ENCODE assay signal across 8 cellular contexts in the genomic region with DNA sequence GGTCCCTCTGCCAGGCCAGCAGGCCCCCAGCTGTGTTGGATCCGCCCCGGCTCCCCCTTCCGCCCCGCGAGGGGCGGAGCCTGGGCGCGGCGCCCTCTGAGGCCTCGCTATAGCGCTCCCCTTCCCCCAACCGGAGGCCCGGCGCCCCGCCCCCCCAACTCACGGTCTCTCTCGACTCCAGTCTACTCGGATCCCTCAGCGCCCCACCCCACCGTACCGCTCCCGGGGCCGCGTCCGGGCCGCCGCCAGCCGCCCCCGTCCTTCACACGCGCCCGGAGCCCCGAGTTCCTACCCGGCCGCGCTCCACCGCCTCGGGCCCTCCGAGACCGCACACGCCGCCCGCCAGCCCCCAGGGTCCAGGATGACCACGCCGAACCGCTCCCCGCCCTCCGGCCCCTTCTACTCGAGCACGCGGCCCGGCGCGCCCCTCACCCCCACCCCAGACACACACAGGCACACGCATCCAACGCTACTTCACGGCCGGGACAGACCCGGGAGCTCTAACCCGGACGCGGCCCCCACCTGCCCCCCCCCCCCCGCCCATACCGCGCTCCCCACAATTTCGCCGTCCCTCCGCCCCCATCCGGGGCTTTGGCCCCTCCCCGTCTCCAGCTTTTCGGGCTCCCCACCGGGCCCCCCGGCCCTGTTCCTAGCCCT. TPM values are rescaled to one million over a fixed set of nuclear protein-coding genes. Genes with fewer than 3 reads are reported as not detected.
A peak's percentile ranks its signal among the peaks of the same experiment; 100 is the strongest.
DNase-seq lines count a peak whose midpoint lies in the region; ATAC-seq and TF ChIP-seq lines count a peak whose summit lies in the region.

No MANE protein-coding gene starts in this region.

- peak overlapping the region; percentile 44 to 82 (median 75) for H3K27ac ChIP-seq in right lobe of liver

- no peaks in the 10 kb centered on the region for H3K9me3 ChIP-seq in right lobe of liver

- peaks cover 50% of the 10 kb centered on the region for H3K36me3 Mint-ChIP-seq in activated CD4-positive, alpha-beta T cell treated with anti-CD3 and anti-CD28 coated beads, Interleukin-2, amount 10 ng/mL, durations not matched to agents 7 days and 5 days (ENCODE audit: low read depth)

- ATAC-seq in right lobe of liver (peak; percentile 10 to 17 (median 14)), HG03280 (IDR thresholded peaks at IDR 0.05; ENCODE audit: unreplicated experiment) (no peak)

- POLR2A ChIA-PET in activated CD4-positive, alpha-beta T cell treated with anti-CD3 and anti-CD28 coated beads, Interleukin-2, amount 10 ng/mL, durations not matched to agents 7 days and 5 days (lab: Charles Lee) = interaction anchor here (0.8 kb wide), 1 partner anchor 19 kb away, joined by 3 read pairs; the partner anchor contains the start of gene DLG4

- H3K27ac Mint-ChIP-seq in activated CD4-positive, alpha-beta T cell treated with anti-CD3 and anti-CD28 coated beads, Interleukin-2, amount 10 ng/mL, durations not matched to agents 7 days and 5 days = peak overlapping the region; percentile 93

- peak overlapping the region; percentile 94 to 96 (median 94) for H3K4me3 ChIP-seq in right lobe of liver

- peak overlapping the region; percentile 87 for H3K4me3 Mint-ChIP-seq in activated CD4-positive, alpha-beta T cell treated with anti-CD3 and anti-CD28 coated beads, Interleukin-2, amount 10 ng/mL, durations not matched to agents 7 days and 5 days

- H3K4me1 Mint-ChIP-seq in activated CD4-positive, alpha-beta T cell treated with anti-CD3 and anti-CD28 coated beads, Interleukin-2, amount 10 ng/mL, durations not matched to agents 7 days and 5 days = peaks cover 67% of the 10 kb centered on the region

- CTCF ChIA-PET in activated CD4-positive, alpha-beta T cell treated with anti-CD3 and anti-CD28 coated beads, Interleukin-2, amount 10 ng/mL, durations not matched to agents 7 days and 5 days (lab: Charles Lee) = interaction anchor here (0.6 to 2.6 kb wide), 6 partner anchors 12 to 57 kb away, joined by 3 to 16 read pairs (median 3); partner anchors contain the start of genes ACADVL and DLG4

- TF ChIP-seq POLR2A in right lobe of liver (IDR thresholded peaks at IDR 0.05) = no peak

- H3K4me1 ChIP-seq in right lobe of liver = peaks cover 0 to 34% (median 11%) of the 10 kb centered on the region in 4 donors

- no peaks in the 10 kb centered on the region for H3K27me3 ChIP-seq in right lobe of liver

- peaks cover 3 to 16% (median 8%) of the 10 kb centered on the region in 4 donors for H3K36me3 ChIP-seq in right lobe of liver

- intact Hi-C loops in right lobe of liver (cut with DNase I) = no loop called here

- TF ChIP-seq CTCF in GM13976 (IDR thresholded peaks at IDR 0.05; ENCODE audit: borderline replicate concordance, control extremely low read depth, extremely low read depth, insufficient read depth, missing control alignments) = no peak
- no peak for TF ChIP-seq CTCF in right lobe of liver (IDR thresholded peaks at IDR 0.05)

- peak; percentile 86 for DNase-seq in GM13976 (ENCODE audit: low spot score)
- peak; percentile 23 for DNase-seq in NCI-H1105 treated with DMSO at 0.1 percent for 48 hours (lab: John Stamatoyannopoulos, UW)
- peak; percentile 86 for DNase-seq in activated CD4-positive, alpha-beta T cell treated with anti-CD3 and anti-CD28 coated beads, Interleukin-2, amount 10 ng/mL, durations not matched to agents 7 days and 5 days
- peak; percentile 19 for DNase-seq in dedifferentiated amniotic fluid mesenchymal stem cell (ENCODE audit: extremely low spot score)
- DNase-seq in right lobe of liver = peak; percentile 89 to 92 (median 89)
- peak; percentile 84 to 85 for DNase-seq in stimulated activated CD4-positive, alpha-beta T cell treated with anti-CD3 and anti-CD28 coated beads, Interleukin-4, amount 100 ng/mL, for 48 hours (ENCODE audit: low read depth in 2 of 2)
- DNase-seq in DMS79 treated with DMSO at 0.1 percent for 48 hours (lab: John Stamatoyannopoulos, UW) = no peak

- WGBS in right lobe of liver (ENCODE audit: insufficient coverage, low coverage, low lambda C conversion rate, missing lambda C conversion rate) = 0% methylated on average over 19 of the region's 73 CpGs

- H3K9me3 Mint-ChIP-seq in activated CD4-positive, alpha-beta T cell treated with anti-CD3 and anti-CD28 coated beads, Interleukin-2, amount 10 ng/mL, durations not matched to agents 7 days and 5 days = no peaks in the 10 kb centered on the region

- no peaks in the 10 kb centered on the region for H3K27me3 Mint-ChIP-seq in activated CD4-positive, alpha-beta T cell treated with anti-CD3 and anti-CD28 coated beads, Interleukin-2, amount 10 ng/mL, durations not matched to agents 7 days and 5 days

- in situ Hi-C loops in GM13976 (cut with MboI; ENCODE audit: low sequenced_read_pairs, unreplicated experiment) = no loop called here

RNA-seq across cellular contexts. Expression of gene PHF23, which starts 1.4 kb away (rescaled TPM):
- total RNA-seq in activated CD4-positive, alpha-beta T cell treated with anti-CD3 and anti-CD28 coated beads, Interleukin-2, amount 10 ng/mL, durations not matched to agents 7 days and 5 days = 10 to 100 TPM; 55.9 to 59.2 TPM
- 10 to 100 TPM; 16.0 to 24.3 (median 18.2) TPM for total RNA-seq in right lobe of liver

RNA-seq across cellular contexts. Expression of gene DVL2, which starts 3.6 kb away (rescaled TPM):
- 10 to 100 TPM; 53.2 TPM for total RNA-seq in activated CD4-positive, alpha-beta T cell treated with anti-CD3 and anti-CD28 coated beads, Interleukin-2, amount 10 ng/mL, durations not matched to agents 7 days and 5 days
- 10 to 100 TPM in 4 of 6 experiments, 1 to 10 TPM in 2; 9.6 to 13.5 (median 12.8) TPM for total RNA-seq in right lobe of liver

RNA-seq across cellular contexts. Expression of gene GABARAP, which starts 4.4 kb away (rescaled TPM):
- 100 to 1,000 TPM; 256 to 279 TPM for total RNA-seq in activated CD4-positive, alpha-beta T cell treated with anti-CD3 and anti-CD28 coated beads, Interleukin-2, amount 10 ng/mL, durations not matched to agents 7 days and 5 days
- total RNA-seq in right lobe of liver = 100 to 1,000 TPM; 238 to 330 (median 244) TPM

RNA-seq across cellular contexts. Expression of gene CTDNEP1, which starts 13.6 kb away (rescaled TPM):
- total RNA-seq in activated CD4-positive, alpha-beta T cell treated with anti-CD3 and anti-CD28 coated beads, Interleukin-2, amount 10 ng/mL, durations not matched to agents 7 days and 5 days = 100 to 1,000 TPM; 168 to 183 TPM
- 10 to 100 TPM; 25.9 to 34.6 (median 31.9) TPM for total RNA-seq in right lobe of liver

RNA-seq across cellular contexts. Expression of gene ELP5, which starts 14.1 kb away (rescaled TPM):
- total RNA-seq in activated CD4-positive, alpha-beta T cell treated with anti-CD3 and anti-CD28 coated beads, Interleukin-2, amount 10 ng/mL, durations not matched to agents 7 days and 5 days = 10 to 100 TPM; 41.7 to 42.4 TPM
- 10 to 100 TPM; 14.2 to 29.6 (median 22.9) TPM for total RNA-seq in right lobe of liver
